Comparison of ENCODE assay signal across 16 cellular contexts in the genomic region with DNA sequence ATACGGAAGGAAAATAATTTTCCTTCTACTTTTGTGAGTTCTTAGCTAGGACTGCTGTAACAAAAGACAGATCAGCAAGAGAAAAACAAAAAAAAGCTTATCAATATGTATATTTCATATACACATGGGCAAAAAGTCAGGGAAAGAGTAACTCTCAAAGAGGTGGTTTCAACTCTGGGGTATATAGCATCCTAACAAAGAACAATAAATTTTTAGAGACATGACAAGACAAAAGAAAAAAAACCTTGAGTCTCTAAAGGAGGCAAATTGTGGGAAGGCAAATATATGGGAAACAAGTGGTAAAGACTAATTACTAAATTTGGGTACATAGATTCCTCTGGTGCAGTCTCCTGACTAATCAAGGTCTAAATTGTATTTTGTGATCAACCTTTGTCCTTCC.
DNase-seq lines count a peak whose midpoint lies in the region; ATAC-seq lines count a peak whose summit lies in the region.
"Had no signal": no experiment of that assay in that cellular context is flagged by ENCODE, and none has a peak within 500 bp of the region (broad histone marks: within the 10 kb centered on the region; RNA-seq: fewer than 3 reads in every experiment).

No MANE protein-coding gene starts in this region.

- POLR2A ChIA-PET in activated CD4-positive, alpha-beta memory T cell treated with anti-CD3 and anti-CD28 coated beads for 36 hours (lab: Charles Lee): interaction anchor here (1.1 kb wide), 1 partner anchor 348 kb away, joined by 3 read pairs; no protein-coding TSS in a partner anchor
- POLR2A ChIA-PET in activated CD4-positive, alpha-beta memory T cell treated with anti-CD3 and anti-CD28 coated beads, Interleukin-2, amount 10 ng/mL, durations not matched to agents 7 days and 5 days (lab: Charles Lee): no interaction called here

- DNase-seq in activated CD4-positive, alpha-beta memory T cell treated with anti-CD3 and anti-CD28 coated beads for 36 hours: no peak
- DNase-seq in activated CD4-positive, alpha-beta memory T cell treated with anti-CD3 and anti-CD28 coated beads, Interleukin-2, amount 10 ng/mL, durations not matched to agents 7 days and 5 days: no peak
- DNase-seq in stimulated activated naive CD8-positive, alpha-beta T cell treated with anti-CD3 and anti-CD28 coated beads, Interleukin-15, Interleukin-2, amounts not matched to agents 100 U/mL and 50 U/mL, for 24 hours: no peak
- DNase-seq in mesendoderm (no peak), NOMO-1 (lab: John Stamatoyannopoulos, UW; ENCODE audit: unreplicated experiment in 2 of 2) (no peak)
- DNase-seq: C1 segment of cervical spinal cord; Calu3; CD4-positive, alpha-beta T cell; DMS 273 treated with DMSO at 0.1 percent for 48 hours; DMS79; IMR-90 had no signal

- no peak overlapping the region for H2BK120ac ChIP-seq in mesendoderm (ENCODE audit: low read depth, low read length)

- no peak overlapping the region for H2BK15ac ChIP-seq in mesendoderm (replicated peaks; ENCODE audit: low read depth)

- intact Hi-C loops in activated CD4-positive, alpha-beta memory T cell treated with anti-CD3 and anti-CD28 coated beads for 36 hours (cut with micrococcal nuclease): loop anchor here (2.0 kb wide), 1 partner anchor 64 kb away; no protein-coding TSS in a partner anchor

- H3K4me1 ChIP-seq in mesendoderm (ENCODE audit: control insufficient read depth, low read depth, low read length): no peaks in the 10 kb centered on the region

- H3K56ac ChIP-seq in mesendoderm (ENCODE audit: low read length): no peak overlapping the region

- no peak overlapping the region for H3K18ac ChIP-seq in mesendoderm (ENCODE audit: low read length)

- no peak overlapping the region for H3K4ac ChIP-seq in mesendoderm (ENCODE audit: low read depth, low read length)

- peaks cover 8% of the 10 kb centered on the region for H3K9me3 Mint-ChIP-seq in activated CD4-positive, alpha-beta memory T cell treated with anti-CD3 and anti-CD28 coated beads for 36 hours
- no peaks in the 10 kb centered on the region for H3K9me3 Mint-ChIP-seq in activated CD4-positive, alpha-beta memory T cell treated with anti-CD3 and anti-CD28 coated beads, Interleukin-2, amount 10 ng/mL, durations not matched to agents 7 days and 5 days
- peaks cover 7% of the 10 kb centered on the region for H3K9me3 Mint-ChIP-seq in stimulated activated naive CD8-positive, alpha-beta T cell treated with anti-CD3 and anti-CD28 coated beads, Interleukin-15, Interleukin-2, amounts not matched to agents 100 ng/mL and 50 ng/mL, for 24 hours
- H3K9me3 Mint-ChIP-seq in activated naive CD8-positive, alpha-beta T cell (ENCODE audit: low read depth): peaks cover 9% of the 10 kb centered on the region

- whole genome bisulfite sequencing in mesendoderm (ENCODE audit: extremely low coverage, insufficient coverage, low lambda C conversion rate): no CpG with 5 or more reads among the region's 1 CpG

- H3K27ac Mint-ChIP-seq in activated CD4-positive, alpha-beta memory T cell treated with anti-CD3 and anti-CD28 coated beads for 36 hours: peak overlapping the region; percentile 26
- no peak overlapping the region for H3K27ac Mint-ChIP-seq in activated CD4-positive, alpha-beta memory T cell treated with anti-CD3 and anti-CD28 coated beads, Interleukin-2, amount 10 ng/mL, durations not matched to agents 7 days and 5 days
- H3K27ac Mint-ChIP-seq in stimulated activated naive CD8-positive, alpha-beta T cell treated with anti-CD3 and anti-CD28 coated beads, Interleukin-15, Interleukin-2, amounts not matched to agents 100 ng/mL and 50 ng/mL, for 24 hours: peak overlapping the region; percentile 94
- peak overlapping the region; percentile 93 for H3K27ac Mint-ChIP-seq in activated naive CD8-positive, alpha-beta T cell
- H3K27ac Mint-ChIP-seq: B cell; CD4-positive, alpha-beta T cell had no signal

- no peak overlapping the region for H3K23ac ChIP-seq in mesendoderm (ENCODE audit: low read length)

- H4K8ac ChIP-seq in mesendoderm (ENCODE audit: low read depth, low read length): no peak overlapping the region

- no peaks in the 10 kb centered on the region for H3K36me3 ChIP-seq in mesendoderm (ENCODE audit: control insufficient read depth, insufficient read depth, low read length)

- H3K4me1 Mint-ChIP-seq in activated CD4-positive, alpha-beta memory T cell treated with anti-CD3 and anti-CD28 coated beads for 36 hours (ENCODE audit: low read depth): peaks cover 38% of the 10 kb centered on the region
- peaks cover 4% of the 10 kb centered on the region for H3K4me1 Mint-ChIP-seq in activated CD4-positive, alpha-beta memory T cell treated with anti-CD3 and anti-CD28 coated beads, Interleukin-2, amount 10 ng/mL, durations not matched to agents 7 days and 5 days
- peaks cover 61% of the 10 kb centered on the region for H3K4me1 Mint-ChIP-seq in stimulated activated naive CD8-positive, alpha-beta T cell treated with anti-CD3 and anti-CD28 coated beads, Interleukin-15, Interleukin-2, amounts not matched to agents 100 ng/mL and 50 ng/mL, for 24 hours (ENCODE audit: low read depth)
- H3K4me1 Mint-ChIP-seq in activated naive CD8-positive, alpha-beta T cell (ENCODE audit: low read depth): peaks cover 39% of the 10 kb centered on the region

- no peaks in the 10 kb centered on the region for H3K79me1 ChIP-seq in mesendoderm (ENCODE audit: low read length)

- H3K27ac ChIP-seq in mesendoderm (ENCODE audit: low read depth, low read length): no peak overlapping the region

- peaks cover 2% of the 10 kb centered on the region for H3K36me3 Mint-ChIP-seq in activated CD4-positive, alpha-beta memory T cell treated with anti-CD3 and anti-CD28 coated beads for 36 hours
- no peaks in the 10 kb centered on the region for H3K36me3 Mint-ChIP-seq in activated CD4-positive, alpha-beta memory T cell treated with anti-CD3 and anti-CD28 coated beads, Interleukin-2, amount 10 ng/mL, durations not matched to agents 7 days and 5 days (ENCODE audit: low read depth)
- H3K36me3 Mint-ChIP-seq in stimulated activated naive CD8-positive, alpha-beta T cell treated with anti-CD3 and anti-CD28 coated beads, Interleukin-15, Interleukin-2, amounts not matched to agents 100 ng/mL and 50 ng/mL, for 24 hours (ENCODE audit: low read depth): no peaks in the 10 kb centered on the region
- peaks cover 2% of the 10 kb centered on the region for H3K36me3 Mint-ChIP-seq in activated naive CD8-positive, alpha-beta T cell

- no peak overlapping the region for H3K4me3 ChIP-seq in mesendoderm (ENCODE audit: low read length)
- H3K4me3 ChIP-seq: GM12878 had no signal

- no peaks in the 10 kb centered on the region for H3K27me3 ChIP-seq in mesendoderm (ENCODE audit: insufficient read depth, low read length, poor library complexity)

- H3K4me2 ChIP-seq in mesendoderm (ENCODE audit: low read length): no peak overlapping the region

- no peak overlapping the region for H3K4me3 Mint-ChIP-seq in activated CD4-positive, alpha-beta memory T cell treated with anti-CD3 and anti-CD28 coated beads for 36 hours
- H3K4me3 Mint-ChIP-seq in activated CD4-positive, alpha-beta memory T cell treated with anti-CD3 and anti-CD28 coated beads, Interleukin-2, amount 10 ng/mL, durations not matched to agents 7 days and 5 days: no peak overlapping the region
- H3K4me3 Mint-ChIP-seq in stimulated activated naive CD8-positive, alpha-beta T cell treated with anti-CD3 and anti-CD28 coated beads, Interleukin-15, Interleukin-2, amounts not matched to agents 100 ng/mL and 50 ng/mL, for 24 hours: no peak overlapping the region
- H3K4me3 Mint-ChIP-seq in activated naive CD8-positive, alpha-beta T cell: no peak overlapping the region
- H3K4me3 Mint-ChIP-seq: B cell; CD4-positive, alpha-beta T cell had no signal

- no peak overlapping the region for H4K5ac ChIP-seq in mesendoderm (ENCODE audit: low read length)

- no peak overlapping the region for H3K9ac ChIP-seq in mesendoderm (ENCODE audit: low read length)

- peaks cover 2% of the 10 kb centered on the region for H3K27me3 Mint-ChIP-seq in activated CD4-positive, alpha-beta memory T cell treated with anti-CD3 and anti-CD28 coated beads for 36 hours
- peaks cover 5% of the 10 kb centered on the region for H3K27me3 Mint-ChIP-seq in activated CD4-positive, alpha-beta memory T cell treated with anti-CD3 and anti-CD28 coated beads, Interleukin-2, amount 10 ng/mL, durations not matched to agents 7 days and 5 days
- peaks cover 2% of the 10 kb centered on the region for H3K27me3 Mint-ChIP-seq in stimulated activated naive CD8-positive, alpha-beta T cell treated with anti-CD3 and anti-CD28 coated beads, Interleukin-15, Interleukin-2, amounts not matched to agents 100 ng/mL and 50 ng/mL, for 24 hours
- no peaks in the 10 kb centered on the region for H3K27me3 Mint-ChIP-seq in activated naive CD8-positive, alpha-beta T cell
- H3K27me3 Mint-ChIP-seq: B cell had no signal

- H3K79me2 ChIP-seq in mesendoderm (ENCODE audit: control insufficient read depth, insufficient read depth, low read length): no peaks in the 10 kb centered on the region

- CTCF ChIA-PET in activated CD4-positive, alpha-beta memory T cell treated with anti-CD3 and anti-CD28 coated beads for 36 hours (lab: Charles Lee): no interaction called here
- CTCF ChIA-PET in activated CD4-positive, alpha-beta memory T cell treated with anti-CD3 and anti-CD28 coated beads, Interleukin-2, amount 10 ng/mL, durations not matched to agents 7 days and 5 days (lab: Charles Lee): no interaction called here

- no peak overlapping the region for H2AK5ac ChIP-seq in mesendoderm (ENCODE audit: low read length)

- H2BK5ac ChIP-seq in mesendoderm (ENCODE audit: low read length): no peak overlapping the region

- ATAC-seq in stimulated activated naive CD8-positive, alpha-beta T cell treated with anti-CD3 and anti-CD28 coated beads, Interleukin-15, Interleukin-2, amounts not matched to agents 100 U/mL and 50 U/mL, for 24 hours: no peak
- ATAC-seq: GM12878, HCT116 had no signal
